Comparison of ENCODE assay signal across 8 cellular contexts in the genomic region with DNA sequence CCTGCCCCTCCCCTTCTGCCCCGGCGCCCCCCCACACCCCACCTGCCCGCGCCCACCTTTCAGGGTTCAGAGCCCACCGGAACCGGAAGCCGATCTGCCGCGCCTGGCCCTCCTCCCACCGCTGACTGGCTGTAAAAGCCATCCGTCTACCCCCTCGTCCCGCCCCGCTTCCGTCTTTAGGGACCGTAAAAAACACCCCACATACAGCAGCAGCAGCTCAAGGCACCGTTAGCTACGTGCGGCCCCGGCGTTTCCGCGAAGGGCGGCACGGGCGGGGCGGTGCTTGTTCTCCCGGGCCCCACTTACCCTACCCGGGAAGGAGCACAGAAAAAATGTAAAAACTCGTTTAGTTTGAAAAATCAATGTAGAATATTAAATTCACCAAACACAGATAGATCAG. TPM values are rescaled to one million over a fixed set of nuclear protein-coding genes. Genes with fewer than 3 reads are reported as not detected.
DNase-seq lines count a peak whose midpoint lies in the region; ATAC-seq and TF ChIP-seq lines count a peak whose summit lies in the region.

Gene MRPL28 (minus strand): TSS at position 96 of the 400 bp plus-strand sequence. CDS start 320 bp downstream, outside the sequence.

- TF ChIP-seq CTCF in suprapubic skin (IDR thresholded peaks at IDR 0.05): no peak

- peaks cover 21% of the 10 kb centered on the region for H3K4me1 Mint-ChIP-seq in activated naive CD4-positive, alpha-beta T cell treated with anti-CD3 and anti-CD28 coated beads, Interleukin-2, amount 50 U/mL, for 24 hours

- DNase-seq in GF-D8 (lab: John Stamatoyannopoulos, UW): peak; percentile 84
- peak; percentile 74 for DNase-seq in NCI-H1105 (lab: John Stamatoyannopoulos, UW)
- DNase-seq in SKM-1 (lab: John Stamatoyannopoulos, UW; ENCODE audit: unreplicated experiment): peak; percentile 88
- peak; percentile 92 for DNase-seq in globus pallidus (ENCODE audit: low spot score)
- DNase-seq in occipital lobe (lab: John Stamatoyannopoulos, UW): peak; percentile 91
- peak; percentile 97 to 98 for DNase-seq in suprapubic skin (ENCODE audit: low spot score in 2 of 2)

- H3K4me3 ChIP-seq in suprapubic skin: peak within 1 kb of the TSS; percentile 58

- WGBS in suprapubic skin: under 1% methylated on average over 21 of the region's 30 CpGs

- peak within 1 kb of the TSS; percentile 39 for H3K27ac ChIP-seq in suprapubic skin

- H3K27ac Mint-ChIP-seq in activated naive CD4-positive, alpha-beta T cell treated with anti-CD3 and anti-CD28 coated beads, Interleukin-2, amount 50 U/mL, for 24 hours: peak within 1 kb of the TSS; percentile 94

- no peaks in the 10 kb centered on the region for H3K27me3 ChIP-seq in suprapubic skin

- H3K9me3 Mint-ChIP-seq in activated naive CD4-positive, alpha-beta T cell treated with anti-CD3 and anti-CD28 coated beads, Interleukin-2, amount 50 U/mL, for 24 hours: no peaks in the 10 kb centered on the region

- peak; percentile 79 for ATAC-seq in HG02571 (IDR thresholded peaks at IDR 0.05; ENCODE audit: unreplicated experiment)

- no peak for TF ChIP-seq POLR2A in suprapubic skin (IDR thresholded peaks at IDR 0.05)

- H3K36me3 Mint-ChIP-seq in activated naive CD4-positive, alpha-beta T cell treated with anti-CD3 and anti-CD28 coated beads, Interleukin-2, amount 50 U/mL, for 24 hours: no peaks in the 10 kb centered on the region

- no peaks in the 10 kb centered on the region for H3K9me3 ChIP-seq in suprapubic skin

- H3K27me3 Mint-ChIP-seq in activated naive CD4-positive, alpha-beta T cell treated with anti-CD3 and anti-CD28 coated beads, Interleukin-2, amount 50 U/mL, for 24 hours: no peaks in the 10 kb centered on the region

- peaks cover 60% of the 10 kb centered on the region for H3K36me3 ChIP-seq in suprapubic skin

- H3K4me1 ChIP-seq in suprapubic skin: peaks cover 20% of the 10 kb centered on the region

- no peak for TF ChIP-seq EP300 in suprapubic skin (IDR thresholded peaks at IDR 0.05)

- peak within 1 kb of the TSS; percentile 84 for H3K4me3 Mint-ChIP-seq in activated naive CD4-positive, alpha-beta T cell treated with anti-CD3 and anti-CD28 coated beads, Interleukin-2, amount 50 U/mL, for 24 hours

RNA-seq across cellular contexts. Expression of gene MRPL28, which starts in this region (rescaled TPM):
- total RNA-seq in occipital lobe: 28.1 TPM
- 10 to 100 TPM; 40.9 to 66.7 (median 52.7) TPM for total RNA-seq in suprapubic skin

Comparison
In these comparisons a context has a peak if more than half of its experiments do, and no peak if none do; other contexts are left out.
1. Peak in every context shown above with its lines: DNase-seq, ATAC-seq, H3K4me3 ChIP-seq and H3K27ac ChIP-seq.